Comparison of ENCODE assay signal across 8 cellular contexts in the genomic region with DNA sequence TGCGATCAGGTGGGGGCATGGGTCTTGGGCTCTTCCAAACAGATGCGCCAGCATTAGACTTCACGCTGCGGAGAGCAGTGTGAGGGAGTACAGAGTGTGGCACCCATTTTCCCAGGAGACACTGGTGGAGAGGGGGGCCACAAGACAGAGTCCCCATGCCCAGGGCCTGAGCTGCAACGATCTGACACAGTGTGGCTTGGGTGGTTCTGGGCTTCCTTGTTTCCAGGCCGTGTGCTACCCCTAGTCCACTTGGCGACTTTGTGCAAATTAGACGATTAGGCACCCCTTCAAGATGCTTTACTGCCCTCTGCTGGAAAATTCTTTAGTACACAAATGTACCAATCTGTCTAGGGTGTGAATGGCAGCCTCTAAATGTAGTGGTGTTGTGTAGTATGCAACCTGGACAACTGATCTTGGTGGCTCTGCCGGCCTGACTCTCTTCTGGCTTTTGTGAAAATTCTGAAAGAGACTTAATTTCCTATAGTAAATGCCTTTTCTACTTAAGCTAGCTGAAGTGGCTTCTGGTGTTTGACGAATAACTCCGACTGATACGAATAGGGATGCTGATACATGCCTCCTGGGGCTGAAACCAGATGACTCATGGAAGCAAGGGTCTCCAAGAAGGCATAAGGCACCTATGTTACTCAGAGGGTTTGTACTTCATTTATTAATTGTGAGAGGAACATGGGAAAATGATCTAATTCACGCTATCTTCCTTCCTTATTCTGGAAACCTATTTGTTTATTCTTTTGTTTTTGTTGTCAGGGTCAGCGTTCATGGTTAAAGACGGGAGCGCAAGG.
DNase-seq lines count a peak whose midpoint lies in the region; ATAC-seq and TF ChIP-seq lines count a peak whose summit lies in the region.

No MANE protein-coding gene starts in this region.

- H3K4me3 Mint-ChIP-seq in T-cell (no peak overlapping the region), nephron progenitor cell (no peak overlapping the region)

- no peak overlapping the region for H3K27ac ChIP-seq in BLaER1 treated with 17β-estradiol and CSF1 and Interleukin-3, amounts not matched to agents 10 nM and 100 nM

- no peaks in the 10 kb centered on the region for H3K27me3 ChIP-seq in BLaER1 treated with 17β-estradiol and CSF1 and Interleukin-3, amounts not matched to agents 10 nM and 100 nM

- no peaks in the 10 kb centered on the region for H3K9me3 Mint-ChIP-seq in T-cell
- no peaks in the 10 kb centered on the region for H3K9me3 Mint-ChIP-seq in nephron progenitor cell

- H3K4me3 ChIP-seq in BLaER1 treated with 17β-estradiol and CSF1 and Interleukin-3, amounts not matched to agents 10 nM and 100 nM = no peak overlapping the region

- no peaks in the 10 kb centered on the region for H3K4me1 Mint-ChIP-seq in T-cell
- H3K4me1 Mint-ChIP-seq in nephron progenitor cell = peaks cover 69% of the 10 kb centered on the region

- H3K27ac Mint-ChIP-seq in T-cell (no peak overlapping the region), nephron progenitor cell (no peak overlapping the region)

- no peaks in the 10 kb centered on the region for H3K9me3 ChIP-seq in BLaER1 treated with 17β-estradiol and CSF1 and Interleukin-3, amounts not matched to agents 10 nM and 100 nM (replicated peaks in 1 of 11)

- H3K36me3 ChIP-seq in BLaER1 treated with 17β-estradiol and CSF1 and Interleukin-3, amounts not matched to agents 10 nM and 100 nM = no peaks in the 10 kb centered on the region

- peak; percentile 51 for DNase-seq in GM19240 (ENCODE audit: insufficient read length, low spot score)
- peak; percentile 56 for DNase-seq in NCI-H2029 treated with DMSO at 0.1 percent for 48 hours (lab: John Stamatoyannopoulos, UW)
- peak in 1 of 34 experiments; percentile 5 for DNase-seq in T-cell
- DNase-seq in fibroblast of gingiva (ENCODE audit: low read depth) = peak; percentile 69
- no peak for DNase-seq in nephron progenitor cell
- DNase-seq in activated T-cell treated with anti-CD3 and anti-CD28 coated beads for 4 hours = no peak

- peak overlapping the region in 8 of 11 experiments; percentile 3 to 60 (median 12); a peak in 9 of 22 replicates for H3K4me2 ChIP-seq in BLaER1 treated with 17β-estradiol and CSF1 and Interleukin-3, amounts not matched to agents 10 nM and 100 nM

- H3K27me3 Mint-ChIP-seq in T-cell (peaks cover 26 to 47% of the 10 kb centered on the region in 2 donors), nephron progenitor cell (ENCODE audit: low read depth, poor library complexity) (peaks cover 19% of the 10 kb centered on the region)

- H3K36me3 Mint-ChIP-seq in T-cell (no peaks in the 10 kb centered on the region), nephron progenitor cell (ENCODE audit: low read depth) (no peaks in the 10 kb centered on the region)

- ATAC-seq in T-cell (replicated peaks in 1 of 4) (peak; percentile 27 to 49 (median 34)), GM18870 (IDR thresholded peaks at IDR 0.05; ENCODE audit: unreplicated experiment) (no peak)

- H3K9ac ChIP-seq in BLaER1 treated with 17β-estradiol and CSF1 and Interleukin-3, amounts not matched to agents 10 nM and 100 nM = no peak overlapping the region; a peak in 1 of 22 replicates

- TF ChIP-seq CTCF in nephron progenitor cell (IDR thresholded peaks at IDR 0.05) = peak; percentile 43

- POLR2A ChIA-PET in T-cell (lab: Charles Lee) = no interaction called here

- no peaks in the 10 kb centered on the region for H4K20me1 ChIP-seq in BLaER1 treated with 17β-estradiol and CSF1 and Interleukin-3, amounts not matched to agents 10 nM and 100 nM

- H3K4me1 ChIP-seq in BLaER1 treated with 17β-estradiol and CSF1 and Interleukin-3, amounts not matched to agents 10 nM and 100 nM = peaks cover 7 to 23% (median 12%) of the 10 kb centered on the region in 10 experiments

- CTCF ChIA-PET in T-cell (lab: Charles Lee) = interaction anchor here in 1 of 2 donors (1.2 kb wide), 1 partner anchor 250 kb away, joined by 5 read pairs; no protein-coding TSS in a partner anchor

Comparison
In these comparisons a context has a peak if more than half of its experiments do, and no peak if none do; other contexts are left out.
1. DNase-seq: peak in GM19240 (single experiment), NCI-H2029 treated with DMSO at 0.1 percent for 48 hours (single experiment) and fibroblast of gingiva (single experiment); none in nephron progenitor cell (single experiment) and activated T-cell treated with anti-CD3 and anti-CD28 coated beads for 4 hours (single experiment).